2 cellular contexts compared by ENCODE assay signal in genomic region chr18:26747131-26747475, GRCh38.
TF ChIP-seq lines count a peak whose summit lies in the region.

No MANE protein-coding gene starts in this region.

TF ChIP-seq in K562, 482 proteins besides CTCF, POLR2A, EP300 and RAD21 (continued from another document):
- peak; percentile 52; the same call in 1 of the 2 replicates for TF ChIP-seq VEZF1 (CRISPR knock-in tag; IDR thresholded peaks at IDR 0.05)
TF ChIP-seq in K562: peak in this region for 1.

TF ChIP-seq in HepG2, 621 proteins besides CTCF, POLR2A, EP300 and RAD21:
- TF ChIP-seq MTERF4 (CRISPR knock-in tag; IDR thresholded peaks at IDR 0.05) (no peak), RFXAP (CRISPR knock-in tag; IDR thresholded peaks at IDR 0.05; ENCODE audit: borderline replicate concordance) (no peak), ZNF530 (CRISPR knock-in tag; IDR thresholded peaks at IDR 0.05; ENCODE audit: low read depth) (no peak), ADNP (CRISPR knock-in tag; IDR thresholded peaks at IDR 0.05) (no peak), JARID2 (CRISPR knock-in tag; IDR thresholded peaks at IDR 0.05; ENCODE audit: insufficient replicate concordance) (no peak), NR3C1 (CRISPR knock-in tag; IDR thresholded peaks at IDR 0.05) (no peak), ZNF232 (CRISPR knock-in tag; IDR thresholded peaks at IDR 0.05; ENCODE audit: borderline replicate concordance) (no peak), SP1 (IDR thresholded peaks at IDR 0.05) (no peak), SP1 (CRISPR knock-in tag; IDR thresholded peaks at IDR 0.05) (no peak), STAT6 (CRISPR knock-in tag; IDR thresholded peaks at IDR 0.05; ENCODE audit: borderline replicate concordance) (no peak), HOXA7 (CRISPR knock-in tag; IDR thresholded peaks at IDR 0.05) (no peak), ARID4A (CRISPR knock-in tag; IDR thresholded peaks at IDR 0.05; ENCODE audit: borderline replicate concordance) (no peak), ZNF891 (CRISPR knock-in tag; IDR thresholded peaks at IDR 0.05) (no peak), IKZF1 (IDR thresholded peaks at IDR 0.05) (no peak), HOXA5 (CRISPR knock-in tag; IDR thresholded peaks at IDR 0.05) (no peak), SYNCRIP (IDR thresholded peaks at IDR 0.05; ENCODE audit: insufficient read depth, low read depth, low read length) (no peak)
- TF ChIP-seq, protein P1, sequence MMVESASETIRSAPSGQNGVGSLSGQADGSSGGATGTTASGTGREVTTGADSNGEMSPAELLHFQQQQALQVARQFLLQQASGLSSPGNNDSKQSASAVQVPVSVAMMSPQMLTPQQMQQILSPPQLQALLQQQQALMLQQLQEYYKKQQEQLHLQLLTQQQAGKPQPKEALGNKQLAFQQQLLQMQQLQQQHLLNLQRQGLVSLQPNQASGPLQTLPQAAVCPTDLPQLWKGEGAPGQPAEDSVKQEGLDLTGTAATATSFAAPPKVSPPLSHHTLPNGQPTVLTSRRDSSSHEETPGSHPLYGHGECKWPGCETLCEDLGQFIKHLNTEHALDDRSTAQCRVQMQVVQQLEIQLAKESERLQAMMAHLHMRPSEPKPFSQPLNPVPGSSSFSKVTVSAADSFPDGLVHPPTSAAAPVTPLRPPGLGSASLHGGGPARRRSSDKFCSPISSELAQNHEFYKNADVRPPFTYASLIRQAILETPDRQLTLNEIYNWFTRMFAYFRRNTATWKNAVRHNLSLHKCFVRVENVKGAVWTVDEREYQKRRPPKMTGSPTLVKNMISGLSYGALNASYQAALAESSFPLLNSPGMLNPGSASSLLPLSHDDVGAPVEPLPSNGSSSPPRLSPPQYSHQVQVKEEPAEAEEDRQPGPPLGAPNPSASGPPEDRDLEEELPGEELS (CRISPR knock-in tag; IDR thresholded peaks at IDR 0.05) = no peak
- TF ChIP-seq, protein P2, sequence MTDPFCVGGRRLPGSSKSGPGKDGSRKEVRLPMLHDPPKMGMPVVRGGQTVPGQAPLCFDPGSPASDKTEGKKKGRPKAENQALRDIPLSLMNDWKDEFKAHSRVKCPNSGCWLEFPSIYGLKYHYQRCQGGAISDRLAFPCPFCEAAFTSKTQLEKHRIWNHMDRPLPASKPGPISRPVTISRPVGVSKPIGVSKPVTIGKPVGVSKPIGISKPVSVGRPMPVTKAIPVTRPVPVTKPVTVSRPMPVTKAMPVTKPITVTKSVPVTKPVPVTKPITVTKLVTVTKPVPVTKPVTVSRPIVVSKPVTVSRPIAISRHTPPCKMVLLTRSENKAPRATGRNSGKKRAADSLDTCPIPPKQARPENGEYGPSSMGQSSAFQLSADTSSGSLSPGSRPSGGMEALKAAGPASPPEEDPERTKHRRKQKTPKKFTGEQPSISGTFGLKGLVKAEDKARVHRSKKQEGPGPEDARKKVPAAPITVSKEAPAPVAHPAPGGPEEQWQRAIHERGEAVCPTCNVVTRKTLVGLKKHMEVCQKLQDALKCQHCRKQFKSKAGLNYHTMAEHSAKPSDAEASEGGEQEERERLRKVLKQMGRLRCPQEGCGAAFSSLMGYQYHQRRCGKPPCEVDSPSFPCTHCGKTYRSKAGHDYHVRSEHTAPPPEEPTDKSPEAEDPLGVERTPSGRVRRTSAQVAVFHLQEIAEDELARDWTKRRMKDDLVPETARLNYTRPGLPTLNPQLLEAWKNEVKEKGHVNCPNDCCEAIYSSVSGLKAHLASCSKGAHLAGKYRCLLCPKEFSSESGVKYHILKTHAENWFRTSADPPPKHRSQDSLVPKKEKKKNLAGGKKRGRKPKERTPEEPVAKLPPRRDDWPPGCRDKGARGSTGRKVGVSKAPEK (CRISPR knock-in tag; IDR thresholded peaks at IDR 0.05; ENCODE audit: borderline replicate concordance) = no peak
- TF ChIP-seq, protein P3, sequence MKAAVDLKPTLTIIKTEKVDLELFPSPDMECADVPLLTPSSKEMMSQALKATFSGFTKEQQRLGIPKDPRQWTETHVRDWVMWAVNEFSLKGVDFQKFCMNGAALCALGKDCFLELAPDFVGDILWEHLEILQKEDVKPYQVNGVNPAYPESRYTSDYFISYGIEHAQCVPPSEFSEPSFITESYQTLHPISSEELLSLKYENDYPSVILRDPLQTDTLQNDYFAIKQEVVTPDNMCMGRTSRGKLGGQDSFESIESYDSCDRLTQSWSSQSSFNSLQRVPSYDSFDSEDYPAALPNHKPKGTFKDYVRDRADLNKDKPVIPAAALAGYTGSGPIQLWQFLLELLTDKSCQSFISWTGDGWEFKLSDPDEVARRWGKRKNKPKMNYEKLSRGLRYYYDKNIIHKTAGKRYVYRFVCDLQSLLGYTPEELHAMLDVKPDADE (CRISPR knock-in tag; IDR thresholded peaks at IDR 0.05) = no peak
- TF ChIP-seq, protein P4, sequence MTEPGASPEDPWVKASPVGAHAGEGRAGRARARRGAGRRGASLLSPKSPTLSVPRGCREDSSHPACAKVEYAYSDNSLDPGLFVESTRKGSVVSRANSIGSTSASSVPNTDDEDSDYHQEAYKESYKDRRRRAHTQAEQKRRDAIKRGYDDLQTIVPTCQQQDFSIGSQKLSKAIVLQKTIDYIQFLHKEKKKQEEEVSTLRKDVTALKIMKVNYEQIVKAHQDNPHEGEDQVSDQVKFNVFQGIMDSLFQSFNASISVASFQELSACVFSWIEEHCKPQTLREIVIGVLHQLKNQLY (CRISPR knock-in tag; IDR thresholded peaks at IDR 0.05) = no peak
